Comparison of ENCODE assay signal across 1 cellular context in genomic region chr19:7368866-7369265, GRCh38.
TF ChIP-seq lines count a peak whose summit lies in the region.

No MANE protein-coding gene starts in this region.

TF ChIP-seq in HCT116, 20 proteins besides CTCF, POLR2A, EP300 and RAD21:
- TF ChIP-seq MAX (IDR thresholded peaks at IDR 0.05) (peak; percentile 37; the same call in 1 of the 2 replicates), CEBPB (IDR thresholded peaks at IDR 0.05; ENCODE audit: low read depth) (peak; percentile 55; the same call in 1 of the 2 replicates), FOSL1 (IDR thresholded peaks at IDR 0.05; ENCODE audit: low read depth) (peak; percentile 61), JUND (IDR thresholded peaks at IDR 0.05) (peak; percentile 52), SP1 (IDR thresholded peaks at IDR 0.05; ENCODE audit: low read depth) (peak; percentile 29; the same call in 1 of the 2 replicates), CBX3 (IDR thresholded peaks at IDR 0.05; ENCODE audit: low read depth) (0 out of 2 replicates have a peak, but pooled peaks have one; percentile 33)
TF ChIP-seq in HCT116: peak in this region for 6; not testable (repeated sequence) for 14.
